Comparison of ENCODE assay signal across 32 cellular contexts in genomic region chr3:126484148-126484547, GRCh38. TPM values are rescaled to one million over a fixed set of nuclear protein-coding genes. Genes with fewer than 3 reads are reported as not detected.
"Had no signal": no experiment of that assay in that cellular context is flagged by ENCODE, and none has a peak within 500 bp of the region (broad histone marks: within the 10 kb centered on the region; RNA-seq: fewer than 3 reads in every experiment).

No MANE protein-coding gene starts in this region.

- H3K27me3 Mint-ChIP-seq: activated CD8-positive, alpha-beta T cell treated with anti-CD3 and anti-CD28 coated beads for 36 hours; activated T-helper 17 cell treated with anti-CD3 and anti-CD28 coated beads, Interleukin-2, amount 50 U/mL, for 72 hours; central memory CD8-positive, alpha-beta T cell; stimulated activated naive CD8-positive, alpha-beta T cell treated with anti-CD3 and anti-CD28 coated beads, Interleukin-15, Interleukin-2, amounts not matched to agents 100 ng/mL and 50 ng/mL, for 24 hours; type B pancreatic cell had no signal

- H3K9me3 Mint-ChIP-seq: activated CD8-positive, alpha-beta T cell treated with anti-CD3 and anti-CD28 coated beads for 36 hours; activated T-cell treated with anti-CD3 and anti-CD28 coated beads, Interleukin-2, amount 50 U/mL, for 4 hours; activated T-helper 17 cell treated with anti-CD3 and anti-CD28 coated beads, Interleukin-2, amount 50 U/mL, for 72 hours; central memory CD8-positive, alpha-beta T cell; dendritic cell treated with granulocyte-macrophage colony-stimulating factor and Interleukin-4, amounts not matched to agents 40 ng/mL and 50 ng/mL, for 4 days; naive B cell; stimulated activated effector memory CD8-positive, alpha-beta T cell treated with anti-CD3 and anti-CD28 coated beads, Interleukin-12 subunit alpha, Interleukin-12 subunit beta, amount 100 ng/mL, for 72 hours; stimulated activated naive CD8-positive, alpha-beta T cell treated with anti-CD3 and anti-CD28 coated beads, Interleukin-15, Interleukin-2, amounts not matched to agents 100 ng/mL and 50 ng/mL, for 24 hours; type B pancreatic cell had no signal

- H3K9me3 ChIP-seq: esophagus muscularis mucosa, right lobe of liver, uterus had no signal

- H3K36me3 ChIP-seq: esophagus muscularis mucosa, uterus, WERI-Rb-1 had no signal

- H3K36me3 Mint-ChIP-seq: naive B cell; stimulated activated effector memory CD8-positive, alpha-beta T cell treated with anti-CD3 and anti-CD28 coated beads, Interleukin-12 subunit alpha, Interleukin-12 subunit beta, amount 100 ng/mL, for 72 hours; type B pancreatic cell had no signal

- H3K4me1 ChIP-seq: uterus had no signal

- H3K27ac Mint-ChIP-seq: activated CD8-positive, alpha-beta T cell treated with anti-CD3 and anti-CD28 coated beads for 36 hours; activated T-helper 17 cell treated with anti-CD3 and anti-CD28 coated beads, Interleukin-2, amount 50 U/mL, for 72 hours; dendritic cell treated with granulocyte-macrophage colony-stimulating factor and Interleukin-4, amounts not matched to agents 40 ng/mL and 50 ng/mL, for 4 days; stimulated activated effector memory CD8-positive, alpha-beta T cell treated with anti-CD3 and anti-CD28 coated beads, Interleukin-12 subunit alpha, Interleukin-12 subunit beta, amount 100 ng/mL, for 72 hours; stimulated activated naive CD8-positive, alpha-beta T cell treated with anti-CD3 and anti-CD28 coated beads, Interleukin-15, Interleukin-2, amounts not matched to agents 100 ng/mL and 50 ng/mL, for 24 hours; T-helper 17 cell; type B pancreatic cell had no signal

- H3K27ac ChIP-seq: esophagus muscularis mucosa, right lobe of liver, skin epidermis, uterus, WERI-Rb-1 had no signal

- H3K4me3 ChIP-seq: esophagus muscularis mucosa, right lobe of liver, skin epidermis, uterus had no signal

- H3K4me3 Mint-ChIP-seq: activated CD8-positive, alpha-beta T cell treated with anti-CD3 and anti-CD28 coated beads for 36 hours; activated T-cell treated with anti-CD3 and anti-CD28 coated beads, Interleukin-2, amount 50 U/mL, for 4 hours; activated T-helper 17 cell treated with anti-CD3 and anti-CD28 coated beads, Interleukin-2, amount 50 U/mL, for 72 hours; central memory CD8-positive, alpha-beta T cell; dendritic cell treated with granulocyte-macrophage colony-stimulating factor and Interleukin-4, amounts not matched to agents 40 ng/mL and 50 ng/mL, for 4 days; naive B cell; stimulated activated effector memory CD8-positive, alpha-beta T cell treated with anti-CD3 and anti-CD28 coated beads, Interleukin-12 subunit alpha, Interleukin-12 subunit beta, amount 100 ng/mL, for 72 hours; stimulated activated naive CD8-positive, alpha-beta T cell treated with anti-CD3 and anti-CD28 coated beads, Interleukin-15, Interleukin-2, amounts not matched to agents 100 ng/mL and 50 ng/mL, for 24 hours; T-helper 17 cell; type B pancreatic cell had no signal

- DNase-seq: activated CD4-positive, alpha-beta T cell treated with anti-CD3 and anti-CD28 coated beads, Interleukin-2, amount 50 U/mL, for 1 hour; activated CD4-positive, CD25-positive, alpha-beta regulatory T cell treated with anti-CD3 and anti-CD28 coated beads, Interleukin-2, amount 50 U/mL, for 72 hours; activated CD8-positive, alpha-beta T cell treated with anti-CD3 and anti-CD28 coated beads for 36 hours; activated gamma-delta T cell treated with Interleukin-2 at 50 U/mL for 16 hours; activated naive CD4-positive, alpha-beta T cell treated with anti-CD3 and anti-CD28 coated beads, Interleukin-2, amount 50 U/mL, for 16 hours; activated T-cell treated with anti-CD3 and anti-CD28 coated beads, Interleukin-2, amount 50 U/mL, for 4 hours; amniotic stem cell; effector CD4-positive, alpha-beta T cell; glutamatergic neuron; islet precursor cell; mammary epithelial cell; naive B cell; stimulated activated CD4-positive, alpha-beta T cell treated with anti-CD3 and anti-CD28 coated beads, Interleukin-4, amount 100 ng/mL, for 24 hours; substantia nigra; T-helper 17 cell; T1000; uterus; WERI-Rb-1 had no signal

- H3K27me3 ChIP-seq: right lobe of liver, uterus had no signal

RNA-seq across cellular contexts. Expression of gene UROC1, which starts 33.4 kb away (rescaled TPM):
- total RNA-seq: activated CD8-positive, alpha-beta T cell treated with anti-CD3 and anti-CD28 coated beads for 36 hours; activated T-cell treated with anti-CD3 and anti-CD28 coated beads, Interleukin-2, amount 50 U/mL, for 4 hours; activated T-helper 17 cell treated with anti-CD3 and anti-CD28 coated beads, Interleukin-2, amount 50 U/mL, for 72 hours; bronchial epithelial cell; esophagus muscularis mucosa; frontal cortex; mammary epithelial cell; osteoblast; posterior vena cava; renal cortical epithelial cell; T-helper 17 cell had no signal
- polyA plus RNA-seq: mammary epithelial cell had no signal

RNA-seq across cellular contexts. Expression of gene CHST13, which starts 39.8 kb away (rescaled TPM):
- total RNA-seq: activated CD8-positive, alpha-beta T cell treated with anti-CD3 and anti-CD28 coated beads for 36 hours; activated T-cell treated with anti-CD3 and anti-CD28 coated beads, Interleukin-2, amount 50 U/mL, for 4 hours; activated T-helper 17 cell treated with anti-CD3 and anti-CD28 coated beads, Interleukin-2, amount 50 U/mL, for 72 hours; bronchial epithelial cell; mammary epithelial cell had no signal
- polyA plus RNA-seq: mammary epithelial cell had no signal
